In genomic region chr5:74446673-74447337, GRCh38 we compare ENCODE assay signal across 19 cellular contexts.
DNase-seq lines count a peak whose midpoint lies in the region; ATAC-seq and TF ChIP-seq lines count a peak whose summit lies in the region.
"Had no signal": no experiment of that assay in that cellular context is flagged by ENCODE, and none has a peak within 500 bp of the region (broad histone marks: within the 10 kb centered on the region; RNA-seq: fewer than 3 reads in every experiment).

No MANE protein-coding gene starts in this region.

- DNase-seq in body of pancreas, result peak; percentile 15 to 35 (median 24)
- DNase-seq in fibroblast of the aortic adventitia (ENCODE audit: low read depth), result peak; percentile 89
- no peak for DNase-seq in omental fat pad (ENCODE audit: low spot score)
- DNase-seq in dermis blood vessel endothelial cell, result no peak
- DNase-seq in C1 segment of cervical spinal cord (lab: John Stamatoyannopoulos, UW), result no peak
- no peak for DNase-seq in stimulated activated CD4-positive, alpha-beta T cell treated with anti-CD3 and anti-CD28 coated beads, Interleukin-12 subunit alpha, Interleukin-12 subunit beta, amount 100 ng/mL, for 4 hours
- DNase-seq: activated CD4-positive, alpha-beta T cell treated with anti-CD3 and anti-CD28 coated beads, Interleukin-2, amount 50 U/mL, for 1 hour; DND-41; kidney; mesenchymal stem cell; MV-4-11; NCI-H1694; NCI-H2171 treated with DMSO at 0.1 percent for 48 hours; NCI-H526; nucleus accumbens had no signal

- 58 to 64% methylated on average over 13 of the region's 13 CpGs for WGBS in body of pancreas, 2 donors

- H3K27ac ChIP-seq in body of pancreas, result peak overlapping the region; percentile 27 to 57 (median 42)
- H3K27ac ChIP-seq: SK-N-MC, suprapubic skin, VCaP had no signal

- H3K9me3 ChIP-seq in body of pancreas, result no peaks in the 10 kb centered on the region
- H3K9me3 ChIP-seq: suprapubic skin had no signal

- no peak for TF ChIP-seq CTCF in body of pancreas (IDR thresholded peaks at IDR 0.05)
- TF ChIP-seq CTCF in fibroblast of the aortic adventitia (IDR thresholded peaks at IDR 0.05; ENCODE audit: insufficient read depth, low read length), result no peak
- TF ChIP-seq CTCF in omental fat pad (IDR thresholded peaks at IDR 0.05), result no peak

- H3K4me1 ChIP-seq in body of pancreas, result no peaks in the 10 kb centered on the region
- H3K4me1 ChIP-seq: suprapubic skin had no signal

- TF ChIP-seq POLR2A in body of pancreas (IDR thresholded peaks at IDR 0.05), result no peak

- H3K4me3 ChIP-seq in body of pancreas (no peak overlapping the region), fibroblast of the aortic adventitia (ENCODE audit: low read depth, low read length) (no peak overlapping the region)
- H3K4me3 ChIP-seq: SK-N-MC, suprapubic skin had no signal

- ATAC-seq in body of pancreas (peak; percentile 82), omental fat pad (ENCODE audit: low FRiP score) (peak; percentile 95), GM21360 (IDR thresholded peaks at IDR 0.05; ENCODE audit: unreplicated experiment) (no peak)

- H3K36me3 ChIP-seq in body of pancreas (replicated peaks in 1 of 2; ENCODE audit: insufficient read depth in 1 of 2, low read depth in 2 of 2), result no peaks in the 10 kb centered on the region
- H3K36me3 ChIP-seq: suprapubic skin had no signal

- H3K27me3 ChIP-seq in body of pancreas, result no peaks in the 10 kb centered on the region
- H3K27me3 ChIP-seq: suprapubic skin had no signal

- intact Hi-C loops in body of pancreas (cut with DNase I), result no loop called here

Comparison
In these comparisons a context has a peak if more than half of its experiments do, and no peak if none do; other contexts are left out.
1. DNase-seq: peak in body of pancreas (4 of 4) and fibroblast of the aortic adventitia (single experiment); none in omental fat pad (single experiment), dermis blood vessel endothelial cell (single experiment), C1 segment of cervical spinal cord (0 of 14) and stimulated activated CD4-positive, alpha-beta T cell treated with anti-CD3 and anti-CD28 coated beads, Interleukin-12 subunit alpha, Interleukin-12 subunit beta, amount 100 ng/mL, for 4 hours (single experiment).